ENCODE assay signal across 18 cellular contexts in genomic region chr12:112344220-112344619, GRCh38.
"Had no signal": no experiment of that assay in that cellular context is flagged by ENCODE, and none has a peak within 500 bp of the region (broad histone marks: within the 10 kb centered on the region; RNA-seq: fewer than 3 reads in every experiment).

No MANE protein-coding gene starts in this region.

- H3K36me3 Mint-ChIP-seq: activated naive CD4-positive, alpha-beta T cell treated with anti-CD3 and anti-CD28 coated beads, Interleukin-2, amount 50 U/mL, for 24 hours had no signal

- DNase-seq: activated CD4-positive, alpha-beta memory T cell treated with anti-CD3 and anti-CD28 coated beads, Interleukin-2, amount 10 ng/mL, durations not matched to agents 7 days and 5 days; activated CD4-positive, alpha-beta T cell treated with anti-CD3 and anti-CD28 coated beads for 36 hours; activated CD4-positive, alpha-beta T cell treated with anti-CD3 and anti-CD28 coated beads, Interleukin-2, amount 50 U/mL, for 1 hour; aorta; central memory CD4-positive, alpha-beta T cell; NCI-H1092; NCI-H1417; NCI-H1930; NCI-H2171; NCI-H2227 treated with DMSO at 0.1 percent for 48 hours; NCI-H446 treated with DMSO at 0.1 percent for 48 hours; NCI-H524 treated with DMSO at 0.1 percent for 48 hours; NCI-H748 treated with DMSO at 0.1 percent for 48 hours; SIG-M5; SK-N-SH; T-helper 1 cell had no signal

- H3K9me3 Mint-ChIP-seq: activated CD4-positive, alpha-beta memory T cell treated with anti-CD3 and anti-CD28 coated beads, Interleukin-2, amount 10 ng/mL, durations not matched to agents 7 days and 5 days; activated naive CD4-positive, alpha-beta T cell treated with anti-CD3 and anti-CD28 coated beads, Interleukin-2, amount 50 U/mL, for 24 hours had no signal

- ATAC-seq: activated CD4-positive, alpha-beta T cell treated with anti-CD3 and anti-CD28 coated beads for 36 hours had no signal

- H3K27ac Mint-ChIP-seq: activated CD4-positive, alpha-beta memory T cell treated with anti-CD3 and anti-CD28 coated beads, Interleukin-2, amount 10 ng/mL, durations not matched to agents 7 days and 5 days; activated CD4-positive, alpha-beta T cell treated with anti-CD3 and anti-CD28 coated beads for 36 hours; activated naive CD4-positive, alpha-beta T cell treated with anti-CD3 and anti-CD28 coated beads, Interleukin-2, amount 50 U/mL, for 24 hours had no signal

- H3K27me3 Mint-ChIP-seq: activated CD4-positive, alpha-beta memory T cell treated with anti-CD3 and anti-CD28 coated beads, Interleukin-2, amount 10 ng/mL, durations not matched to agents 7 days and 5 days; activated CD4-positive, alpha-beta T cell treated with anti-CD3 and anti-CD28 coated beads for 36 hours; activated naive CD4-positive, alpha-beta T cell treated with anti-CD3 and anti-CD28 coated beads, Interleukin-2, amount 50 U/mL, for 24 hours had no signal

- H3K9me3 ChIP-seq: SK-N-SH had no signal

- H3K4me2 ChIP-seq: SK-N-SH had no signal

- H3K27ac ChIP-seq: VCaP had no signal

- H3K4me3 Mint-ChIP-seq: activated CD4-positive, alpha-beta memory T cell treated with anti-CD3 and anti-CD28 coated beads, Interleukin-2, amount 10 ng/mL, durations not matched to agents 7 days and 5 days; activated CD4-positive, alpha-beta T cell treated with anti-CD3 and anti-CD28 coated beads for 36 hours; activated naive CD4-positive, alpha-beta T cell treated with anti-CD3 and anti-CD28 coated beads, Interleukin-2, amount 50 U/mL, for 24 hours had no signal

- H3K9ac ChIP-seq: SK-N-SH had no signal
